Comparison of ENCODE assay signal across 9 cellular contexts in genomic region chr7:43669286-43670081, GRCh38. TPM values are rescaled to one million over a fixed set of nuclear protein-coding genes. Genes with fewer than 3 reads are reported as not detected.
DNase-seq lines count a peak whose midpoint lies in the region; ATAC-seq and TF ChIP-seq lines count a peak whose summit lies in the region.
"Had no signal": no experiment of that assay in that cellular context is flagged by ENCODE, and none has a peak within 500 bp of the region (broad histone marks: within the 10 kb centered on the region; RNA-seq: fewer than 3 reads in every experiment).

No MANE protein-coding gene starts in this region.

- peaks cover 6% of the 10 kb centered on the region for H3K9me3 Mint-ChIP-seq in MCF 10A (ENCODE audit: unreplicated experiment)
- H3K9me3 Mint-ChIP-seq in activated T-cell treated with anti-CD3 and anti-CD28 coated beads, Interleukin-2, amount 50 U/mL, for 4 hours, result peaks cover 15% of the 10 kb centered on the region

- H3K4me3 Mint-ChIP-seq in MCF 10A (ENCODE audit: unreplicated experiment), result no peak overlapping the region
- H3K4me3 Mint-ChIP-seq in activated T-cell treated with anti-CD3 and anti-CD28 coated beads, Interleukin-2, amount 50 U/mL, for 4 hours, result peak overlapping the region; percentile 80

- peaks cover 11% of the 10 kb centered on the region for H3K4me1 Mint-ChIP-seq in MCF 10A (ENCODE audit: insufficient read depth, unreplicated experiment)
- H3K4me1 Mint-ChIP-seq in activated T-cell treated with anti-CD3 and anti-CD28 coated beads, Interleukin-2, amount 50 U/mL, for 4 hours (ENCODE audit: low read depth), result peaks cover 82% of the 10 kb centered on the region

- peak overlapping the region; percentile 83 for H3K27ac Mint-ChIP-seq in MCF 10A (ENCODE audit: low read depth, unreplicated experiment)

- no peak overlapping the region for H3K27ac ChIP-seq in breast epithelium
- no peak overlapping the region for H3K27ac ChIP-seq in transverse colon

- peak; percentile 83 to 89 for ATAC-seq in activated T-cell treated with anti-CD3 and anti-CD28 coated beads, Interleukin-2, amount 50 U/mL, for 4 hours

- in situ Hi-C loops in transverse colon (cut with MboI; ENCODE audit: low pct_ligation_motif_present in 1 of 4, low pct_unique_long_range_greater_than_20kb in 1 of 4, low sequenced_read_pairs in 3 of 4), result no loop called here

- no peaks in the 10 kb centered on the region for H3K4me1 ChIP-seq in breast epithelium
- H3K4me1 ChIP-seq in transverse colon, result peaks cover 0 to 23% (median 4%) of the 10 kb centered on the region in 4 donors

- TF ChIP-seq CTCF in MCF 10A (IDR thresholded peaks at IDR 0.05; ENCODE audit: unreplicated experiment), result no peak
- TF ChIP-seq CTCF in breast epithelium (IDR thresholded peaks at IDR 0.05), result no peak
- TF ChIP-seq CTCF in transverse colon (IDR thresholded peaks at IDR 0.05), result no peak

- TF ChIP-seq EP300 in transverse colon (IDR thresholded peaks at IDR 0.05; ENCODE audit: low read depth), result no peak

- H3K4me3 ChIP-seq in breast epithelium (no peak overlapping the region), transverse colon (no peak overlapping the region)

- H3K27me3 ChIP-seq in breast epithelium (no peaks in the 10 kb centered on the region), transverse colon (no peaks in the 10 kb centered on the region)

- POLR2A ChIA-PET in MCF 10A (lab: Yijun Ruan, JAX), result interaction anchor here (1.0 to 1.9 kb wide), 3 partner anchors 21 to 85 kb away, joined by 3 to 11 read pairs (median 11); no protein-coding TSS in a partner anchor

- no TSS peak for BruUV-seq in MCF 10A (replicated peaks; lab: Mats Ljungman, UMichigan)

- no peaks in the 10 kb centered on the region for H3K9me3 ChIP-seq in breast epithelium
- H3K9me3 ChIP-seq in transverse colon, result no peaks in the 10 kb centered on the region

- TF ChIP-seq POLR2A in breast epithelium (IDR thresholded peaks at IDR 0.05) (no peak), transverse colon (IDR thresholded peaks at IDR 0.05) (no peak)

- DNase-seq in MCF 10A (ENCODE audit: unreplicated experiment), result no peak
- DNase-seq in breast epithelium (ENCODE audit: low spot score in 2 of 2), result no peak
- peak; percentile 69 for DNase-seq in activated T-cell treated with anti-CD3 and anti-CD28 coated beads, Interleukin-2, amount 50 U/mL, for 4 hours
- peak; percentile 71 for DNase-seq in iris pigment epithelial cell (ENCODE audit: low read depth)
- DNase-seq in transverse colon, result peak; percentile 26
- no peak for DNase-seq in globus pallidus (ENCODE audit: low spot score)
- no peak for DNase-seq in NCI-H2029 treated with DMSO at 0.1 percent for 48 hours (lab: John Stamatoyannopoulos, UW)
- no peak for DNase-seq in NCI-H748 treated with DMSO at 0.1 percent for 48 hours (lab: John Stamatoyannopoulos, UW)
- DNase-seq: 8988T had no signal

- peaks cover 7% of the 10 kb centered on the region for H3K36me3 Mint-ChIP-seq in MCF 10A (ENCODE audit: insufficient read depth, unreplicated experiment)
- peaks cover 38% of the 10 kb centered on the region for H3K36me3 Mint-ChIP-seq in activated T-cell treated with anti-CD3 and anti-CD28 coated beads, Interleukin-2, amount 50 U/mL, for 4 hours (ENCODE audit: insufficient read depth)

- intact Hi-C loops in MCF 10A (cut with micrococcal nuclease) (no loop called here), breast epithelium (cut with DNase I; ENCODE audit: low total_unique reads) (no loop called here), transverse colon (cut with DNase I; ENCODE audit: low total_unique reads) (no loop called here)

- 69 to 79% methylated on average over 10 to 15 of the region's 15 CpGs for WGBS in transverse colon (ENCODE audit: low coverage in 1 of 2), 2 donors

- H3K27me3 Mint-ChIP-seq in MCF 10A (ENCODE audit: insufficient read depth, unreplicated experiment), result no peaks in the 10 kb centered on the region
- H3K27me3 Mint-ChIP-seq in activated T-cell treated with anti-CD3 and anti-CD28 coated beads, Interleukin-2, amount 50 U/mL, for 4 hours (ENCODE audit: low read depth), result no peaks in the 10 kb centered on the region

- H3K36me3 ChIP-seq in breast epithelium (no peaks in the 10 kb centered on the region), transverse colon (no peaks in the 10 kb centered on the region)

- CTCF ChIA-PET in MCF 10A (lab: Yijun Ruan, JAX), result interaction anchor here (0.6 to 0.7 kb wide), 2 partner anchors 29 to 30 kb away, joined by 3 read pairs; no protein-coding TSS in a partner anchor

RNA-seq across cellular contexts. Expression of gene COA1, which starts 59.8 kb away (rescaled TPM):
- total RNA-seq in MCF 10A (2022) (65.5 and 68.5 TPM in 2 replicates), breast epithelium (10 to 100 TPM; 39.0 to 94.3 (median 91.4) TPM), transverse colon (10 to 100 TPM; 31.8 to 53.2 (median 39.8) TPM)
- total RNA-seq in activated T-cell treated with anti-CD3 and anti-CD28 coated beads, Interleukin-2, amount 50 U/mL, for 4 hours, result 10 to 100 TPM; 51.4 to 56.7 (median 51.5) TPM

Comparison
In these comparisons a context has a peak if more than half of its experiments do, and no peak if none do; other contexts are left out.
1. DNase-seq: peak in activated T-cell treated with anti-CD3 and anti-CD28 coated beads, Interleukin-2, amount 50 U/mL, for 4 hours (single experiment), iris pigment epithelial cell (single experiment) and transverse colon (single experiment); none in MCF 10A (single experiment), breast epithelium (0 of 2), globus pallidus (single experiment), NCI-H2029 treated with DMSO at 0.1 percent for 48 hours (single experiment) and NCI-H748 treated with DMSO at 0.1 percent for 48 hours (single experiment).